In the genomic region with DNA sequence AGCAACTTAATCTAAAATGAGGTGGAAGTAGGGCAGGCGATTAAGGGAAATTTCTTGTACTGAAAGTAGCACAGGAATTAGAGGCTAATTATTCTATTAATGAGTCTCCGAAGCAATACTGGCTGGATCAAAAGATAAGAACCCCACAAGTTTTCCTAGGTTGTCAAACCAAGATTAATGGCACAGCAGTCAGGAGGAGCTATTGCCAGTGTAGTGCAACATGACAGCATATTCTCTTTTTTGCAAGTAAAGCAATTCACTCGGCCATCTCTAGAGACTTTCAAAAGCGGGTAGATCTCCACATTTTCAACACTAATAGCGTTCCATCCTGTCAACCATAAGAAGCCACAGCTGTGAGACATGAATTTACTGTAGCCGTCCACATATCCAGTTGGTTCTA, we compare ENCODE assay signal across 17 cellular contexts.
DNase-seq lines count a peak whose midpoint lies in the region; ATAC-seq, FAIRE-seq and TF ChIP-seq lines count a peak whose summit lies in the region.
"Had no signal": no experiment of that assay in that cellular context is flagged by ENCODE, and none has a peak within 500 bp of the region (broad histone marks: within the 10 kb centered on the region; RNA-seq: fewer than 3 reads in every experiment).

No MANE protein-coding gene starts in this region.

- H3K27ac ChIP-seq in BLaER1 treated with 17β-estradiol and CSF1 and Interleukin-3, amounts not matched to agents 10 nM and 100 nM = no peak overlapping the region; a peak in 1 of 22 replicates
- no peak overlapping the region for H3K27ac ChIP-seq in K562 (ENCODE audit: extremely low read depth, low read depth, low read length)
- H3K27ac ChIP-seq: HL-60 had no signal

- TF ChIP-seq CTCF in K562 (IDR thresholded peaks at IDR 0.05 in 2 of 3, conservative IDR thresholded peaks at IDR 0.05 in 1 of 3; ENCODE audit: insufficient read depth in 2 of 3, low read depth in 1 of 3, low read length in 3 of 3) (no peak), mesothelial cell of epicardium (IDR thresholded peaks at IDR 0.05; ENCODE audit: unreplicated experiment) (no peak)

- TF ChIP-seq EP300 in K562 (IDR thresholded peaks at IDR 0.05; ENCODE audit: low read length) = no peak

- peaks cover 22 to 31% (median 28%) of the 10 kb centered on the region in 11 experiments for H3K9me3 ChIP-seq in BLaER1 treated with 17β-estradiol and CSF1 and Interleukin-3, amounts not matched to agents 10 nM and 100 nM (replicated peaks in 1 of 11)
- H3K9me3 ChIP-seq in K562 (replicated peaks; ENCODE audit: control insufficient read depth, insufficient read depth, low read depth, low read length) (no peaks in the 10 kb centered on the region), HAP-1 (no peaks in the 10 kb centered on the region)

- peak; percentile 62 for ATAC-seq in Right ventricle myocardium inferior
- ATAC-seq in Right ventricle myocardium superior (ENCODE audit: poor library complexity) = no peak
- ATAC-seq in K562 = no peak
- no peak for ATAC-seq in HG02571 (IDR thresholded peaks at IDR 0.05; ENCODE audit: unreplicated experiment)
- no peak for ATAC-seq in GM21423 (IDR thresholded peaks at IDR 0.05; ENCODE audit: unreplicated experiment)
- ATAC-seq: GM23338 had no signal

- no peaks in the 10 kb centered on the region for H3K27me3 ChIP-seq in BLaER1 treated with 17β-estradiol and CSF1 and Interleukin-3, amounts not matched to agents 10 nM and 100 nM
- peaks cover 0 to 5% of the 10 kb centered on the region in 2 experiments; a peak in 1 of 5 replicates for H3K27me3 ChIP-seq in K562 (ENCODE audit: control insufficient read depth in 2 of 2, insufficient read depth in 2 of 2, low read length in 2 of 2)
- H3K27me3 ChIP-seq in HAP-1 (ENCODE audit: low read depth) = no peaks in the 10 kb centered on the region

- H3K4me3 ChIP-seq in BLaER1 treated with 17β-estradiol and CSF1 and Interleukin-3, amounts not matched to agents 10 nM and 100 nM = no peak overlapping the region; a peak in 2 of 20 replicates
- no peak overlapping the region for H3K4me3 ChIP-seq in K562
- H3K4me3 ChIP-seq in HAP-1 = no peak overlapping the region
- H3K4me3 ChIP-seq: GM23338 had no signal

- TF ChIP-seq RAD21 in K562 (CRISPR knock-in tag; conservative IDR thresholded peaks at IDR 0.05 in 1 of 2, IDR thresholded peaks at IDR 0.05 in 1 of 2) = no peak

- no peak overlapping the region for H3K4me3 Mint-ChIP-seq in mesothelial cell of epicardium
- H3K4me3 Mint-ChIP-seq: CD4-positive, alpha-beta T cell; GM23338 had no signal

- no peaks in the 10 kb centered on the region for H4K20me1 ChIP-seq in BLaER1 treated with 17β-estradiol and CSF1 and Interleukin-3, amounts not matched to agents 10 nM and 100 nM
- no peaks in the 10 kb centered on the region for H4K20me1 ChIP-seq in K562 (replicated peaks; ENCODE audit: control insufficient read depth, insufficient read depth, low read length)

- intact Hi-C loops in Right ventricle myocardium inferior (cut with DNase I) (no loop called here), Right ventricle myocardium superior (cut with DNase I) (no loop called here), K562 (cut with micrococcal nuclease) (no loop called here)

- CTCF ChIA-PET in K562 (lab: Yijun Ruan, JAX; ENCODE audit: low intra/inter-chr PET ratio) = no interaction called here

- H3K36me3 ChIP-seq in BLaER1 treated with 17β-estradiol and CSF1 and Interleukin-3, amounts not matched to agents 10 nM and 100 nM = peaks cover 14 to 20% (median 17%) of the 10 kb centered on the region in 11 experiments; a peak in 21 of 22 replicates
- H3K36me3 ChIP-seq in K562 (ENCODE audit: control insufficient read depth, insufficient read depth, low read length) (no peaks in the 10 kb centered on the region), HAP-1 (replicated peaks) (no peaks in the 10 kb centered on the region; the same call in 1 of the 2 replicates)

- no peaks in the 10 kb centered on the region for H3K9me3 Mint-ChIP-seq in mesothelial cell of epicardium
- H3K9me3 Mint-ChIP-seq: CD4-positive, alpha-beta T cell had no signal

- DNase-seq in Right ventricle myocardium inferior (ENCODE audit: missing footprints) (no peak), Right ventricle myocardium superior (no peak), K562 (ENCODE audit: extremely low read depth in 1 of 4, low spot score in 3 of 4) (no peak), mesothelial cell of epicardium (ENCODE audit: low spot score in 2 of 2, unreplicated experiment in 2 of 2) (no peak), HAP-1 (ENCODE audit: low spot score in 2 of 2) (no peak)
- DNase-seq: 8988T; AML-193; C1 segment of cervical spinal cord; Calu3; CD4-positive, alpha-beta T cell; DMS 273 treated with DMSO at 0.1 percent for 48 hours; H7 had no signal

- H3K27me3 Mint-ChIP-seq in mesothelial cell of epicardium (ENCODE audit: low read depth) = peaks cover 2% of the 10 kb centered on the region
- H3K27me3 Mint-ChIP-seq: CD4-positive, alpha-beta T cell had no signal

- no peaks in the 10 kb centered on the region for H3K79me2 ChIP-seq in K562 (ENCODE audit: control insufficient read depth, insufficient read depth, low read length)

- H3K9me1 ChIP-seq in K562 (ENCODE audit: control insufficient read depth, insufficient read depth, low read length) = no peaks in the 10 kb centered on the region

- peak overlapping the region in 9 of 11 experiments; percentile 46 to 81 (median 63); a peak in 17 of 22 replicates for H3K4me2 ChIP-seq in BLaER1 treated with 17β-estradiol and CSF1 and Interleukin-3, amounts not matched to agents 10 nM and 100 nM
- H3K4me2 ChIP-seq in K562 (ENCODE audit: insufficient read depth, low read length) = no peak overlapping the region
- H3K4me2 ChIP-seq: GM23338 had no signal

- 23% methylated on average over 6 of the region's 6 CpGs for WGBS in K562 (ENCODE audit: insufficient coverage, low coverage, missing lambda C conversion rate)

- POLR2A ChIA-PET in K562 (lab: Yijun Ruan, JAX) = interaction anchor here (1.4 kb wide), 1 partner anchor 11 kb away, joined by 6 read pairs; no protein-coding TSS in a partner anchor

- in situ Hi-C loops in K562 (cut with MboI) (no loop called here), HAP-1 (cut with MboI; ENCODE audit: low sequenced_read_pairs) (no loop called here)

- no peak for TF ChIP-seq POLR2A in K562 (conservative IDR thresholded peaks at IDR 0.05)

- no peak overlapping the region for H2AFZ ChIP-seq in K562 (ENCODE audit: low read depth, low read length)
- H2AFZ ChIP-seq: GM23338 had no signal

- H3K4me1 Mint-ChIP-seq in mesothelial cell of epicardium = peaks cover 22% of the 10 kb centered on the region
- H3K4me1 Mint-ChIP-seq: GM23338 had no signal

- no peak for FAIRE-seq in K562 (lab: Jason Lieb, UNC)

- H3K36me3 Mint-ChIP-seq in mesothelial cell of epicardium = no peaks in the 10 kb centered on the region

- peak overlapping the region; percentile 4 for H3K27ac Mint-ChIP-seq in mesothelial cell of epicardium
- H3K27ac Mint-ChIP-seq: CD4-positive, alpha-beta T cell; GM23338 had no signal

- H3K4me1 ChIP-seq in BLaER1 treated with 17β-estradiol and CSF1 and Interleukin-3, amounts not matched to agents 10 nM and 100 nM = peaks cover 6 to 28% (median 17%) of the 10 kb centered on the region in 10 experiments; a peak in 17 of 20 replicates
- H3K4me1 ChIP-seq in K562 (replicated peaks in 1 of 2; ENCODE audit: control insufficient read depth in 2 of 2, insufficient read depth in 2 of 2, low read length in 2 of 2) (no peaks in the 10 kb centered on the region), HAP-1 (no peaks in the 10 kb centered on the region)

- BruUV-seq in K562 (replicated peaks; lab: Mats Ljungman, UMichigan) = no TSS peak

- H3K9ac ChIP-seq in BLaER1 treated with 17β-estradiol and CSF1 and Interleukin-3, amounts not matched to agents 10 nM and 100 nM = no peak overlapping the region
- H3K9ac ChIP-seq in K562 (ENCODE audit: insufficient read depth in 1 of 2, low read depth in 2 of 2, low read length in 2 of 2) = no peak overlapping the region

TF ChIP-seq in K562, 482 proteins besides CTCF, POLR2A, EP300 and RAD21 (continues in another document):
- TF ChIP-seq ZNF175 (CRISPR knock-in tag; IDR thresholded peaks at IDR 0.05; ENCODE audit: low read depth) = no peak
- TF ChIP-seq GTF2E2 (tag; IDR thresholded peaks at IDR 0.05) = no peak
- TF ChIP-seq, protein P1, sequence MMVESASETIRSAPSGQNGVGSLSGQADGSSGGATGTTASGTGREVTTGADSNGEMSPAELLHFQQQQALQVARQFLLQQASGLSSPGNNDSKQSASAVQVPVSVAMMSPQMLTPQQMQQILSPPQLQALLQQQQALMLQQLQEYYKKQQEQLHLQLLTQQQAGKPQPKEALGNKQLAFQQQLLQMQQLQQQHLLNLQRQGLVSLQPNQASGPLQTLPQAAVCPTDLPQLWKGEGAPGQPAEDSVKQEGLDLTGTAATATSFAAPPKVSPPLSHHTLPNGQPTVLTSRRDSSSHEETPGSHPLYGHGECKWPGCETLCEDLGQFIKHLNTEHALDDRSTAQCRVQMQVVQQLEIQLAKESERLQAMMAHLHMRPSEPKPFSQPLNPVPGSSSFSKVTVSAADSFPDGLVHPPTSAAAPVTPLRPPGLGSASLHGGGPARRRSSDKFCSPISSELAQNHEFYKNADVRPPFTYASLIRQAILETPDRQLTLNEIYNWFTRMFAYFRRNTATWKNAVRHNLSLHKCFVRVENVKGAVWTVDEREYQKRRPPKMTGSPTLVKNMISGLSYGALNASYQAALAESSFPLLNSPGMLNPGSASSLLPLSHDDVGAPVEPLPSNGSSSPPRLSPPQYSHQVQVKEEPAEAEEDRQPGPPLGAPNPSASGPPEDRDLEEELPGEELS (CRISPR knock-in tag; IDR thresholded peaks at IDR 0.05; ENCODE audit: borderline replicate concordance) = no peak
- no peak for TF ChIP-seq FOXP1 (CRISPR knock-in tag; IDR thresholded peaks at IDR 0.05)
